In genomic region chr11:9016916-9017642, GRCh38 we compare ENCODE assay signal across 18 cellular contexts. TPM values are rescaled to one million over a fixed set of nuclear protein-coding genes. Genes with fewer than 3 reads are reported as not detected.
A peak's percentile ranks its signal among the peaks of the same experiment; 100 is the strongest.
DNase-seq lines count a peak whose midpoint lies in the region; FAIRE-seq and TF ChIP-seq lines count a peak whose summit lies in the region.
"Had no signal": no experiment of that assay in that cellular context is flagged by ENCODE, and none has a peak within 500 bp of the region (broad histone marks: within the 10 kb centered on the region; RNA-seq: fewer than 3 reads in every experiment).

No MANE protein-coding gene starts in this region.

- no peak overlapping the region for H2AFZ ChIP-seq in neural progenitor cell (replicated peaks)

- H3K4me3 ChIP-seq in neural progenitor cell: no peak overlapping the region
- no peak overlapping the region for H3K4me3 ChIP-seq in tibial nerve
- H3K4me3 ChIP-seq: cardiac muscle cell had no signal

- H3K4me2 ChIP-seq in neural progenitor cell: no peak overlapping the region

- no peak for TF ChIP-seq EP300 in tibial nerve (IDR thresholded peaks at IDR 0.05)

- peak; percentile 60 for DNase-seq in activated CD4-positive, alpha-beta T cell treated with anti-CD3 and anti-CD28 coated beads, Interleukin-2, amount 10 ng/mL, durations not matched to agents 24 days and 14 days
- no peak for DNase-seq in activated CD4-positive, alpha-beta T cell treated with anti-CD3 and anti-CD28 coated beads for 4 hours
- DNase-seq in NCI-H146 treated with DMSO at 0.1 percent for 48 hours (lab: John Stamatoyannopoulos, UW; ENCODE audit: unreplicated experiment) (peak; percentile 21), neural progenitor cell (ENCODE audit: low spot score) (peak; percentile 13), tibial nerve (ENCODE audit: low spot score in 2 of 2) (no peak), DMS79 (lab: John Stamatoyannopoulos, UW) (no peak), GM12891 (ENCODE audit: insufficient read length, low spot score) (no peak)
- DNase-seq: activated CD4-positive, CD25-positive, alpha-beta regulatory T cell; NCI-H1105 treated with DMSO at 0.1 percent for 48 hours; NCI-H2171; stimulated activated CD4-positive, alpha-beta T cell treated with anti-CD3 and anti-CD28 coated beads, Interleukin-1b, Interleukin-23, amount 100 ng/mL, for 48 hours; stimulated activated naive CD8-positive, alpha-beta T cell treated with anti-CD3 and anti-CD28 coated beads, Interleukin-15, amount 100 ng/mL, for 72 hours had no signal

- TF ChIP-seq POLR2A in tibial nerve (IDR thresholded peaks at IDR 0.05) (no peak), GM12891 (IDR thresholded peaks at IDR 0.05; ENCODE audit: low read depth, low read length) (no peak)

- peaks cover 10% of the 10 kb centered on the region for H3F3A ChIP-seq in neural progenitor cell (ENCODE audit: low read depth)

- no peak overlapping the region for H3K27ac Mint-ChIP-seq in activated CD4-positive, alpha-beta T cell treated with anti-CD3 and anti-CD28 coated beads, Interleukin-2, amount 10 ng/mL, durations not matched to agents 24 days and 14 days
- H3K27ac Mint-ChIP-seq in neural progenitor cell: no peak overlapping the region
- H3K27ac Mint-ChIP-seq: activated T-helper 2 cell treated with anti-CD3 and anti-CD28 coated beads, Interferon-gamma antibody, Interleukin-2, Interleukin-4, amounts not matched to agents 10 μg/mL and 5 μg/mL and 100 μg/mL, durations not matched to agents 14 hours and 24 hours and 36 hours; type B pancreatic cell had no signal

- no peak for FAIRE-seq in GM12891 (lab: Jason Lieb, UNC)
- FAIRE-seq: A204.1, H1 had no signal

- H3K36me3 Mint-ChIP-seq in activated CD4-positive, alpha-beta T cell treated with anti-CD3 and anti-CD28 coated beads, Interleukin-2, amount 10 ng/mL, durations not matched to agents 24 days and 14 days (ENCODE audit: low read depth): no peaks in the 10 kb centered on the region
- peaks cover 4% of the 10 kb centered on the region for H3K36me3 Mint-ChIP-seq in neural progenitor cell
- H3K36me3 Mint-ChIP-seq: type B pancreatic cell had no signal

- H3K9me3 Mint-ChIP-seq in activated CD4-positive, alpha-beta T cell treated with anti-CD3 and anti-CD28 coated beads, Interleukin-2, amount 10 ng/mL, durations not matched to agents 24 days and 14 days: no peaks in the 10 kb centered on the region
- H3K9me3 Mint-ChIP-seq in neural progenitor cell: no peaks in the 10 kb centered on the region
- H3K9me3 Mint-ChIP-seq: activated T-helper 2 cell treated with anti-CD3 and anti-CD28 coated beads, Interferon-gamma antibody, Interleukin-2, Interleukin-4, amounts not matched to agents 10 μg/mL and 5 μg/mL and 100 μg/mL, durations not matched to agents 14 hours and 24 hours and 36 hours; stimulated activated naive CD8-positive, alpha-beta T cell treated with anti-CD3 and anti-CD28 coated beads, Interleukin-15, amount 100 ng/mL, for 72 hours; type B pancreatic cell had no signal

- H3K4me3 Mint-ChIP-seq in activated CD4-positive, alpha-beta T cell treated with anti-CD3 and anti-CD28 coated beads, Interleukin-2, amount 10 ng/mL, durations not matched to agents 24 days and 14 days: no peak overlapping the region
- no peak overlapping the region for H3K4me3 Mint-ChIP-seq in neural progenitor cell
- H3K4me3 Mint-ChIP-seq: stimulated activated naive CD8-positive, alpha-beta T cell treated with anti-CD3 and anti-CD28 coated beads, Interleukin-15, amount 100 ng/mL, for 72 hours; type B pancreatic cell had no signal

- H3K9me3 ChIP-seq in neural progenitor cell (ENCODE audit: low read depth) (no peaks in the 10 kb centered on the region), tibial nerve (no peaks in the 10 kb centered on the region)

- peaks cover 24% of the 10 kb centered on the region for H3K4me1 Mint-ChIP-seq in activated CD4-positive, alpha-beta T cell treated with anti-CD3 and anti-CD28 coated beads, Interleukin-2, amount 10 ng/mL, durations not matched to agents 24 days and 14 days
- H3K4me1 Mint-ChIP-seq in neural progenitor cell: peaks cover 8% of the 10 kb centered on the region

- no peaks in the 10 kb centered on the region for H4K20me1 ChIP-seq in neural progenitor cell (ENCODE audit: low read depth)

- TF ChIP-seq CTCF in VCaP (conservative IDR thresholded peaks at IDR 0.05) (no peak), neural progenitor cell (IDR thresholded peaks at IDR 0.05) (no peak), tibial nerve (IDR thresholded peaks at IDR 0.05) (no peak)

- H3K27me3 ChIP-seq in neural progenitor cell (no peaks in the 10 kb centered on the region), tibial nerve (no peaks in the 10 kb centered on the region)
- H3K27me3 ChIP-seq: cardiac muscle cell had no signal

- H3K27me3 Mint-ChIP-seq in activated CD4-positive, alpha-beta T cell treated with anti-CD3 and anti-CD28 coated beads, Interleukin-2, amount 10 ng/mL, durations not matched to agents 24 days and 14 days: peaks cover 10% of the 10 kb centered on the region
- no peaks in the 10 kb centered on the region for H3K27me3 Mint-ChIP-seq in neural progenitor cell (ENCODE audit: insufficient read depth, low read depth)

- intact Hi-C loops in activated CD4-positive, alpha-beta T cell treated with anti-CD3 and anti-CD28 coated beads, Interleukin-2, amount 10 ng/mL, durations not matched to agents 24 days and 14 days (cut with micrococcal nuclease): loop anchor here (2.0 to 5.0 kb wide), 2 partner anchors 45 to 490 kb away; no protein-coding TSS in a partner anchor

- no peaks in the 10 kb centered on the region for H3K79me2 ChIP-seq in neural progenitor cell (ENCODE audit: low read depth)

- H3K36me3 ChIP-seq in neural progenitor cell: no peaks in the 10 kb centered on the region
- no peaks in the 10 kb centered on the region for H3K36me3 ChIP-seq in tibial nerve
- H3K36me3 ChIP-seq: cardiac muscle cell had no signal

- H3K9ac ChIP-seq in neural progenitor cell: no peak overlapping the region

- H3K4me1 ChIP-seq in neural progenitor cell (peaks cover 15% of the 10 kb centered on the region), tibial nerve (peaks cover 0 to 31% (median 0%) of the 10 kb centered on the region in 4 donors)

- WGBS in tibial nerve, 2 donors: 87% methylated on average over 6 of the region's 6 CpGs

- H3K27ac ChIP-seq in VCaP: peak overlapping the region; percentile 11; the same call in 1 of the 2 replicates
- H3K27ac ChIP-seq in neural progenitor cell: no peak overlapping the region
- no peak overlapping the region for H3K27ac ChIP-seq in tibial nerve
- H3K27ac ChIP-seq: cardiac muscle cell had no signal

TF ChIP-seq in GM12891, 5 proteins besides CTCF, POLR2A, EP300 and RAD21:
- TF ChIP-seq POU2F2 (IDR thresholded peaks at IDR 0.05; ENCODE audit: low read depth, low read length) (no peak), SPI1 (IDR thresholded peaks at IDR 0.05; ENCODE audit: low read depth, low read length) (no peak), PAX5 (IDR thresholded peaks at IDR 0.05; ENCODE audit: insufficient read depth, low read length, severe bottlenecking) (no peak), POLR2AphosphoS5 (IDR thresholded peaks at IDR 0.05; ENCODE audit: low read depth, low read length) (no peak), TAF1 (IDR thresholded peaks at IDR 0.05; ENCODE audit: low read depth, low read length) (no peak)

RNA-seq across cellular contexts. Expression of gene NRIP3, which starts 13.3 kb away (rescaled TPM):
- 4.8 and 5.3 TPM in 2 replicates for total RNA-seq in activated CD4-positive, alpha-beta T cell treated with anti-CD3 and anti-CD28 coated beads, Interleukin-2, amount 10 ng/mL, durations not matched to agents 24 days and 14 days
- 38.1 and 42.7 TPM in 2 replicates for total RNA-seq in neural progenitor cell (ENCODE audit: low replicate concordance)
- total RNA-seq in tibial nerve: 1 to 10 TPM in 2 of 4 donors, under 1 TPM in 1, not detected in 1; 0.42 to 1.8 (median 1.3) TPM
- 0.06 TPM for polyA plus RNA-seq in GM12891 (2012; ENCODE audit: low read depth, missing spikeins)

RNA-seq across cellular contexts. Expression of gene TMEM9B, which starts 52.8 kb away (rescaled TPM):
- total RNA-seq in activated CD4-positive, alpha-beta T cell treated with anti-CD3 and anti-CD28 coated beads, Interleukin-2, amount 10 ng/mL, durations not matched to agents 24 days and 14 days: 25.2 and 26.5 TPM in 2 replicates
- total RNA-seq in neural progenitor cell (ENCODE audit: low replicate concordance) (16.0 and 17.6 TPM in 2 replicates), tibial nerve (10 to 100 TPM; 48.0 to 57.0 (median 50.1) TPM)
- polyA plus RNA-seq in GM12891 (2012; ENCODE audit: low read depth, missing spikeins): 21.1 TPM

Comparison
In these comparisons a context has a peak if more than half of its experiments do, and no peak if none do; other contexts are left out.
1. DNase-seq: peak in activated CD4-positive, alpha-beta T cell treated with anti-CD3 and anti-CD28 coated beads, Interleukin-2, amount 10 ng/mL, durations not matched to agents 24 days and 14 days (single experiment), NCI-H146 treated with DMSO at 0.1 percent for 48 hours (single experiment) and neural progenitor cell (single experiment); none in activated CD4-positive, alpha-beta T cell treated with anti-CD3 and anti-CD28 coated beads for 4 hours (0 of 2), tibial nerve (0 of 2), DMS79 (single experiment) and GM12891 (single experiment).